2 cellular contexts compared by ENCODE assay signal in the genomic region with DNA sequence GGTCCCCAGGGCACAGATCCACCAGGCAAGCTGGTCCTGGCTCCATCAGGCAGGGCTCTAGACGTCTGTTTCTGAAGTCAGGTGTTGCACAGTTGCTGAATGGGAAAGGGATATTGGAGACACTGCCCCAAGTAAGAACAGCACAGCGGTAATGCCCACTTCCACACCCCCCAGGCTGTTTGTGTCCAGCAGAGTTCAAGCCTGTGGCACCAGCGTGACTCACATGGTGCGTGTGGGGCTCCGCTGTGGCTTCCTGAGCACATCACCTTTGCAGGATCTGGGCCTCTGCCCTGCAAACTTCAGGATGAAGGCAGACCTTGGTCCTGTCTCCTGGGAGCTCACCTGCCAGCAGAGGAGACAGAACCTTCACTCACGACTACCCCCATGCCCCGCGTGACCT.
TF ChIP-seq lines count a peak whose summit lies in the region.

No MANE protein-coding gene starts in this region.

TF ChIP-seq in IMR-90, 13 proteins besides CTCF, POLR2A, EP300 and RAD21:
- TF ChIP-seq RFX5 (IDR thresholded peaks at IDR 0.05; ENCODE audit: low read depth, low read length) = no peak
- TF ChIP-seq CHD1 (IDR thresholded peaks at IDR 0.05; ENCODE audit: low read depth, low read length) = no peak
- TF ChIP-seq MXI1 (IDR thresholded peaks at IDR 0.05; ENCODE audit: borderline replicate concordance, low read depth, low read length) = no peak
- TF ChIP-seq ELK1 (IDR thresholded peaks at IDR 0.05; ENCODE audit: borderline replicate concordance, low read depth, low read length) = no peak
- TF ChIP-seq NFE2L2 (IDR thresholded peaks at IDR 0.05; ENCODE audit: low read depth, low read length) = no peak
- TF ChIP-seq FOS (IDR thresholded peaks at IDR 0.05; ENCODE audit: low read depth, low read length) = no peak
- TF ChIP-seq, protein P1, sequence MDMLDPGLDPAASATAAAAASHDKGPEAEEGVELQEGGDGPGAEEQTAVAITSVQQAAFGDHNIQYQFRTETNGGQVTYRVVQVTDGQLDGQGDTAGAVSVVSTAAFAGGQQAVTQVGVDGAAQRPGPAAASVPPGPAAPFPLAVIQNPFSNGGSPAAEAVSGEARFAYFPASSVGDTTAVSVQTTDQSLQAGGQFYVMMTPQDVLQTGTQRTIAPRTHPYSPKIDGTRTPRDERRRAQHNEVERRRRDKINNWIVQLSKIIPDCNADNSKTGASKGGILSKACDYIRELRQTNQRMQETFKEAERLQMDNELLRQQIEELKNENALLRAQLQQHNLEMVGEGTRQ (IDR thresholded peaks at IDR 0.05; ENCODE audit: low read depth, low read length) = no peak
- no peak for TF ChIP-seq RCOR1 (IDR thresholded peaks at IDR 0.05; ENCODE audit: insufficient replicate concordance, low read length)
- no peak for TF ChIP-seq BHLHE40 (IDR thresholded peaks at IDR 0.05; ENCODE audit: low read depth, low read length)

TF ChIP-seq in H1, 55 proteins besides CTCF, POLR2A, EP300 and RAD21:
- TF ChIP-seq RNF2 (IDR thresholded peaks at IDR 0.05; ENCODE audit: borderline replicate concordance, low read depth, low read length, missing control alignments, poor library complexity, severe bottlenecking) (no peak), JUND (IDR thresholded peaks at IDR 0.05; ENCODE audit: low read length) (no peak), EZH2 (IDR thresholded peaks at IDR 0.05; ENCODE audit: low read depth, low read length, severe bottlenecking) (no peak), CTBP2 (IDR thresholded peaks at IDR 0.05; ENCODE audit: borderline replicate concordance, insufficient read depth, insufficient read length, low read length) (no peak), BACH1 (IDR thresholded peaks at IDR 0.05; ENCODE audit: low read length) (no peak), NANOG (IDR thresholded peaks at IDR 0.05; ENCODE audit: insufficient read depth, low read depth, low read length, poor library complexity, severe bottlenecking) (no peak), SP4 (IDR thresholded peaks at IDR 0.05; ENCODE audit: low read length) (no peak), SP2 (IDR thresholded peaks at IDR 0.05; ENCODE audit: low read length) (no peak), HDAC6 (IDR thresholded peaks at IDR 0.05; ENCODE audit: low read depth, low read length) (no peak), TAF7 (optimal IDR thresholded peaks at IDR 0.05; ENCODE audit: borderline replicate concordance, low read depth, low read length) (no peak), KDM4A (IDR thresholded peaks at IDR 0.05; ENCODE audit: low read depth, low read length, severe bottlenecking) (no peak), ASH2L (IDR thresholded peaks at IDR 0.05; ENCODE audit: low read length) (no peak), FOSL1 (IDR thresholded peaks at IDR 0.05; ENCODE audit: insufficient read depth, low read depth, low read length) (no peak)
